In the genomic region with DNA sequence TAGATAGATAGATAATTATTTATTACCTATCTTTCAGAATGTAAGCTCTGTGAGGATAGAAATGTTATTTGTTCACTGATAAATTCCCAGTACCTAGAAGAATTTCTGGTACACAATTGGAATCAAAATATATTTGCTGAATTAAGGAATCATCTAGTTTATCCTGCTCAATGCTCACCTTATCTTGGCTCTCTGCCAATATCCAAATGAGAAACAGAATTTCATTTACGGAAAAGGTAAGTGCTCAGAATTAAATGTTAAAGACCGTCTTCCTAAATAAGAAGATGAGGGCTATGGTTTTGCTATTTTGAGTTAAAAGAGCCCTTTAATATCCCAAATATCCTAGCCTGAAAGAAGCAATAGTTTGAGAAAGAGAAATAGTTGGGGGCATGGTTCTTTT, we compare ENCODE assay signal across 11 cellular contexts.
"Had no signal": no experiment of that assay in that cellular context is flagged by ENCODE, and none has a peak within 500 bp of the region (broad histone marks: within the 10 kb centered on the region; RNA-seq: fewer than 3 reads in every experiment).

No MANE protein-coding gene starts in this region.

- ATAC-seq: GM23338, HCT116 had no signal

- H3K36me3 ChIP-seq: HAP-1 had no signal

- H3K9me3 ChIP-seq: HAP-1 had no signal

- H3K4me1 ChIP-seq: HAP-1 had no signal

- H3K4me2 ChIP-seq: GM23338 had no signal

- DNase-seq: GM23248, GOT3, H7, H9, HCEC 1CT, HFFc6 had no signal

- H3K4me3 ChIP-seq: GM23248, GM23338, HAP-1 had no signal

- H3K9ac ChIP-seq: GM23248 had no signal

- H2AFZ ChIP-seq: GM23248, GM23338 had no signal

- FAIRE-seq: H1, H54 had no signal

- H3K27ac ChIP-seq: GM23248 had no signal
